In the genomic region with DNA sequence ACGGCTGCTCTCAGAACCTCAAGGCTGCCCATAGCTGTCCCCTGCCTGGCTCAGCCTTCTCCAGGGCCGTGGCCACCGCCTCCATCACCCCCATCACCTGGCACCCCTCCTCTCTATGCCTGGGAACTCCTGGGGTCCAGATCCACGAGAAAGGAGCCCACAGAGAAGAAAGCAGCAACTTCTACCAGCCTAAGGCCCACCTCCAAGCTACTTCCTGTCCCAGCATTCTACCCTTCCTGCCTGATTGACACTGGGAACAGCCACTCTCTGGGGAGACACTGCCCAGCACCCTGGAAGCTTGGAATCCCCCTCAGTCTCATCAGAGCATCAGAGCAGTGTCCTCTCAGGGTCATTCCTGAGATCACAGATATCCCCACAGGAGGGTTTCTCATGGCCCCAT, we compare ENCODE assay signal across 21 cellular contexts. TPM values are rescaled to one million over a fixed set of nuclear protein-coding genes. Genes with fewer than 3 reads are reported as not detected.
DNase-seq lines count a peak whose midpoint lies in the region; TF ChIP-seq lines count a peak whose summit lies in the region.
"Had no signal": no experiment of that assay in that cellular context is flagged by ENCODE, and none has a peak within 500 bp of the region (broad histone marks: within the 10 kb centered on the region; RNA-seq: fewer than 3 reads in every experiment).

No MANE protein-coding gene starts in this region.

- H4K20me1 ChIP-seq in MM.1S (ENCODE audit: insufficient read depth, low read length), result no peaks in the 10 kb centered on the region

- H3K9me2 ChIP-seq in MM.1S (replicated peaks; ENCODE audit: insufficient read depth, low read length), result no peaks in the 10 kb centered on the region

- H3K4me3 Mint-ChIP-seq in nephron progenitor cell, result no peak overlapping the region
- H3K4me3 Mint-ChIP-seq: activated naive CD4-positive, alpha-beta T cell treated with anti-CD3 and anti-CD28 coated beads, Interleukin-2, amount 50 U/mL, for 24 hours; brain; T-helper 17 cell had no signal

- H3F3A ChIP-seq in MM.1S (ENCODE audit: insufficient read depth, low read length), result no peaks in the 10 kb centered on the region

- no peaks in the 10 kb centered on the region for H3K4me1 Mint-ChIP-seq in nephron progenitor cell

- no peak for TF ChIP-seq CTCF in MM.1S (IDR thresholded peaks at IDR 0.05; ENCODE audit: low read length)
- TF ChIP-seq CTCF in nephron progenitor cell (IDR thresholded peaks at IDR 0.05), result no peak
- no peak for TF ChIP-seq CTCF in Peyer's patch (IDR thresholded peaks at IDR 0.05)

- H3K9ac ChIP-seq in MM.1S (ENCODE audit: low read length), result no peak overlapping the region

- H2AFZ ChIP-seq in MM.1S (ENCODE audit: low read length), result peak overlapping the region; percentile 66

- no peak overlapping the region for H3K27ac Mint-ChIP-seq in nephron progenitor cell
- H3K27ac Mint-ChIP-seq: activated naive CD4-positive, alpha-beta T cell treated with anti-CD3 and anti-CD28 coated beads, Interleukin-2, amount 50 U/mL, for 24 hours; brain; naive B cell; T-helper 17 cell had no signal

- H3K9me3 Mint-ChIP-seq in nephron progenitor cell, result no peaks in the 10 kb centered on the region
- H3K9me3 Mint-ChIP-seq: activated naive CD4-positive, alpha-beta T cell treated with anti-CD3 and anti-CD28 coated beads, Interleukin-2, amount 50 U/mL, for 24 hours; brain; naive B cell had no signal

- peak; percentile 52 for DNase-seq in DMS53 (lab: John Stamatoyannopoulos, UW)
- DNase-seq in DMS53 treated with DMSO at 0.1 percent for 48 hours (lab: John Stamatoyannopoulos, UW; ENCODE audit: unreplicated experiment), result no peak
- peak; percentile 46 for DNase-seq in H7
- peak; percentile 19 for DNase-seq in MM.1S
- DNase-seq in kidney tubule cell (ENCODE audit: low spot score), result peak; percentile 32
- DNase-seq in nephron progenitor cell, result no peak
- DNase-seq in Peyer's patch, result no peak
- no peak for DNase-seq in NCI-H510A (lab: John Stamatoyannopoulos, UW)
- DNase-seq: hypothalamus; left ventricle myocardium inferior; naive B cell; NCI-H187 treated with DMSO at 0.1 percent for 48 hours; NCI-H526 treated with DMSO at 0.1 percent for 48 hours; psoas muscle; stimulated activated CD4-positive, alpha-beta T cell treated with anti-CD3 and anti-CD28 coated beads, Interleukin-15, amount 100 ng/mL, for 24 hours; substantia nigra; T-helper 17 cell had no signal

- TF ChIP-seq POLR2A in Peyer's patch (IDR thresholded peaks at IDR 0.05), result no peak

- H3K36me3 ChIP-seq in H7 (replicated peaks; ENCODE audit: control insufficient read depth, insufficient read depth, low read length) (no peaks in the 10 kb centered on the region), MM.1S (replicated peaks; ENCODE audit: insufficient read depth, low read length) (no peaks in the 10 kb centered on the region), Peyer's patch (no peaks in the 10 kb centered on the region)
- H3K36me3 ChIP-seq: left ventricle myocardium inferior had no signal

- no peaks in the 10 kb centered on the region for H3K36me3 Mint-ChIP-seq in nephron progenitor cell (ENCODE audit: low read depth)
- H3K36me3 Mint-ChIP-seq: activated naive CD4-positive, alpha-beta T cell treated with anti-CD3 and anti-CD28 coated beads, Interleukin-2, amount 50 U/mL, for 24 hours; brain; naive B cell had no signal

- no peaks in the 10 kb centered on the region for H3K79me2 ChIP-seq in MM.1S (ENCODE audit: low read length)

- H3K4me1 ChIP-seq in MM.1S (ENCODE audit: low read length) (no peaks in the 10 kb centered on the region), Peyer's patch (no peaks in the 10 kb centered on the region)

- peak overlapping the region; percentile 8; the same call in 1 of the 2 replicates for H3K4me2 ChIP-seq in MM.1S (ENCODE audit: low read depth, low read length)

- H3K9me3 ChIP-seq in MM.1S (replicated peaks; ENCODE audit: insufficient read depth, low read length), result no peaks in the 10 kb centered on the region
- no peaks in the 10 kb centered on the region for H3K9me3 ChIP-seq in Peyer's patch
- H3K9me3 ChIP-seq: left ventricle myocardium inferior, psoas muscle had no signal

- H3K27me3 Mint-ChIP-seq in nephron progenitor cell (ENCODE audit: low read depth, poor library complexity), result peaks cover 16% of the 10 kb centered on the region
- H3K27me3 Mint-ChIP-seq: activated naive CD4-positive, alpha-beta T cell treated with anti-CD3 and anti-CD28 coated beads, Interleukin-2, amount 50 U/mL, for 24 hours had no signal

- H3K27ac ChIP-seq in MM.1S (ENCODE audit: low read length) (no peak overlapping the region), Peyer's patch (no peak overlapping the region)
- H3K27ac ChIP-seq: 22Rv1, left ventricle myocardium inferior, psoas muscle, RWPE1 had no signal

- H3K4me3 ChIP-seq in H7 (ENCODE audit: insufficient read depth, low read depth, low read length) (no peak overlapping the region), MM.1S (ENCODE audit: low read length) (no peak overlapping the region), Peyer's patch (no peak overlapping the region)
- H3K4me3 ChIP-seq: left ventricle myocardium inferior, psoas muscle had no signal

- H3K27me3 ChIP-seq in H7 (ENCODE audit: control insufficient read depth, insufficient read depth, low read length), result no peaks in the 10 kb centered on the region
- no peaks in the 10 kb centered on the region for H3K27me3 ChIP-seq in MM.1S (replicated peaks; ENCODE audit: insufficient read depth, low read length)
- no peaks in the 10 kb centered on the region for H3K27me3 ChIP-seq in Peyer's patch

RNA-seq across cellular contexts. Expression of a gene that starts 36.9 kb away (rescaled TPM):
- total RNA-seq in H7 (2014; rRNA removed; shearing (Covaris generic)), result 42.3 and 53.4 TPM in 2 replicates
- total RNA-seq in Peyer's patch, result 100 to 1,000 TPM in 1 of 4 donors, 10 to 100 TPM in 3; 33.8 to 128 (median 58.9) TPM
- total RNA-seq: T-helper 17 cell had no signal

Comparison
In these comparisons a context has a peak if more than half of its experiments do, and no peak if none do; other contexts are left out.
1. DNase-seq: peak in DMS53 (single experiment), H7 (single experiment), MM.1S (single experiment) and kidney tubule cell (single experiment); none in DMS53 treated with DMSO at 0.1 percent for 48 hours (single experiment), nephron progenitor cell (single experiment), Peyer's patch (0 of 3) and NCI-H510A (single experiment).